In genomic region chr16:2046889-2047329, GRCh38 we compare ENCODE assay signal across 8 cellular contexts. TPM values are rescaled to one million over a fixed set of nuclear protein-coding genes. Genes with fewer than 3 reads are reported as not detected.
DNase-seq lines count a peak whose midpoint lies in the region; ATAC-seq and TF ChIP-seq lines count a peak whose summit lies in the region.

No MANE protein-coding gene starts in this region.

- CTCF ChIA-PET in RWPE1 (lab: Yijun Ruan, JAX): interaction anchor here (0.6 to 1.5 kb wide), 4 partner anchors 11 to 94 kb away, joined by 3 to 7 read pairs (median 4); no protein-coding TSS in a partner anchor

- peaks cover 12% of the 10 kb centered on the region for H3K27me3 Mint-ChIP-seq in GM23338 (ENCODE audit: insufficient read depth, low read depth, poor library complexity)

- H3K27ac ChIP-seq in GM23338 (ENCODE audit: low read depth): no peak overlapping the region
- peak overlapping the region; percentile 79 for H3K27ac ChIP-seq in RWPE1

- H3K4me2 ChIP-seq in GM23338 (peak overlapping the region; percentile 99), skeletal muscle satellite cell (ENCODE audit: low read length) (peak overlapping the region; percentile 94)

- no peaks in the 10 kb centered on the region for H3K36me3 ChIP-seq in GM23338 (ENCODE audit: insufficient read depth)
- peaks cover 14% of the 10 kb centered on the region for H3K36me3 ChIP-seq in skeletal muscle satellite cell (ENCODE audit: insufficient read depth, low read length)

- H3K27me3 ChIP-seq in GM23338 (ENCODE audit: insufficient read depth) (no peaks in the 10 kb centered on the region), skeletal muscle satellite cell (ENCODE audit: control insufficient read depth, insufficient read depth, low read length) (no peaks in the 10 kb centered on the region)

- H3K4me1 Mint-ChIP-seq in GM23338: peaks cover 8% of the 10 kb centered on the region

- no peaks in the 10 kb centered on the region for H3K9me2 ChIP-seq in GM23338 (ENCODE audit: insufficient read depth)

- no peak for DNase-seq in GM23338 (ENCODE audit: low spot score)
- no peak for DNase-seq in RWPE1 (ENCODE audit: low spot score)
- no peak for DNase-seq in fibroblast of mammary gland (ENCODE audit: low read depth)
- DNase-seq in NCI-H524 treated with DMSO at 0.1 percent for 48 hours (lab: John Stamatoyannopoulos, UW): no peak
- DNase-seq in NCI-H82 treated with DMSO at 0.1 percent for 48 hours (lab: John Stamatoyannopoulos, UW; ENCODE audit: unreplicated experiment): no peak

- TF ChIP-seq CTCF in GM23338 (conservative IDR thresholded peaks at IDR 0.05; ENCODE audit: low read depth in 2 of 2) (no peak), RWPE1 (conservative IDR thresholded peaks at IDR 0.05; ENCODE audit: low read depth) (no peak), fibroblast of mammary gland (conservative IDR thresholded peaks at IDR 0.05; ENCODE audit: control insufficient read depth, insufficient read depth, low read depth, low read length) (no peak)

- H3K4me1 ChIP-seq in GM23338 (ENCODE audit: insufficient read depth): peaks cover 10% of the 10 kb centered on the region; the same call in 1 of the 2 replicates
- peaks cover 32% of the 10 kb centered on the region for H3K4me1 ChIP-seq in skeletal muscle satellite cell (ENCODE audit: control insufficient read depth, insufficient read depth, low read length)

- H3K9me3 Mint-ChIP-seq in GM23338: no peaks in the 10 kb centered on the region

- H4K20me1 ChIP-seq in GM23338 (replicated peaks; ENCODE audit: insufficient read depth): no peaks in the 10 kb centered on the region

- H3K4me3 Mint-ChIP-seq in GM23338: peak overlapping the region; percentile 92

- peak overlapping the region; percentile 97 for H2AFZ ChIP-seq in GM23338

- ATAC-seq in GM23338 (peak; percentile 12), HG02588 (IDR thresholded peaks at IDR 0.05; ENCODE audit: unreplicated experiment) (no peak), HG03469 (IDR thresholded peaks at IDR 0.05; ENCODE audit: unreplicated experiment) (no peak)

- H3K79me2 ChIP-seq in GM23338 (replicated peaks; ENCODE audit: insufficient read depth): peaks cover 22% of the 10 kb centered on the region

- H3K4me3 ChIP-seq in GM23338 (peak overlapping the region; percentile 97), fibroblast of mammary gland (ENCODE audit: control insufficient read depth, low read depth, low read length) (peak overlapping the region; percentile 79), skeletal muscle satellite cell (ENCODE audit: low read length) (peak overlapping the region; percentile 93)

- no peaks in the 10 kb centered on the region for H3K9me3 ChIP-seq in skeletal muscle satellite cell (replicated peaks; ENCODE audit: low read length)

- H3K9ac ChIP-seq in skeletal muscle satellite cell (ENCODE audit: low read depth, low read length): peak overlapping the region; percentile 87

- POLR2A ChIA-PET in RWPE1 (lab: Yijun Ruan, JAX; ENCODE audit: low non-redundant PET): interaction anchor here (1.1 kb wide), 1 partner anchor 82 kb away, joined by 3 read pairs; the partner anchor contains the start of gene RPS2

- peaks cover 7% of the 10 kb centered on the region; the same call in 2 of the 3 replicates for H3K36me3 Mint-ChIP-seq in GM23338 (ENCODE audit: low read depth)

- H3F3A ChIP-seq in GM23338 (replicated peaks; ENCODE audit: low read depth): 0 out of 2 replicates have a peak, but pooled peaks cover 5% of the 10 kb centered on the region

- peak overlapping the region; percentile 61; the same call in 1 of the 2 replicates for H3K27ac Mint-ChIP-seq in GM23338

TF ChIP-seq in GM23338, 12 proteins besides CTCF, POLR2A, EP300 and RAD21:
- no peak for TF ChIP-seq STAT1 (IDR thresholded peaks at IDR 0.05; ENCODE audit: unreplicated experiment)
- TF ChIP-seq EZH2 (IDR thresholded peaks at IDR 0.05; ENCODE audit: low read depth, unreplicated experiment): no peak
- no peak for TF ChIP-seq REST (IDR thresholded peaks at IDR 0.05; ENCODE audit: unreplicated experiment)
- TF ChIP-seq POLR2AphosphoS5 (IDR thresholded peaks at IDR 0.05; ENCODE audit: low read depth): no peak

RNA-seq across cellular contexts. Expression of gene NTHL1, which starts 0.7 kb away (rescaled TPM):
- 84.6 and 97.1 TPM in 2 replicates for total RNA-seq in GM23338 (2014; rRNA removed; shearing (Covaris generic))
- 87.9 and 94.9 TPM in 2 replicates for polyA plus RNA-seq in GM23338 (2016; fragmentation: Nextera tagmentation; extraction: Ambion mirVana)
- 14.4 and 18.8 TPM in 2 replicates for total RNA-seq in skeletal muscle satellite cell (2012; rRNA removed)

RNA-seq across cellular contexts. Expression of gene TSC2, which starts 0.9 kb away (rescaled TPM):
- 81.4 and 93.0 TPM in 2 replicates for total RNA-seq in GM23338 (2014; rRNA removed; shearing (Covaris generic))
- polyA plus RNA-seq in GM23338 (2016; fragmentation: Nextera tagmentation; extraction: Ambion mirVana): 36.3 and 40.5 TPM in 2 replicates
- 34.9 and 36.5 TPM in 2 replicates for total RNA-seq in skeletal muscle satellite cell (2012; rRNA removed)

RNA-seq across cellular contexts. Expression of gene NHERF2, which starts 20.2 kb away (rescaled TPM):
- 15.4 and 16.5 TPM in 2 replicates for total RNA-seq in GM23338 (2014; rRNA removed; shearing (Covaris generic))
- 12.0 and 21.0 TPM in 2 replicates for polyA plus RNA-seq in GM23338 (2016; fragmentation: Nextera tagmentation; extraction: Ambion mirVana)
- 3.5 and 6.1 TPM in 2 replicates for total RNA-seq in skeletal muscle satellite cell (2012; rRNA removed)

RNA-seq across cellular contexts. Expression of gene NPW, which starts 27.3 kb away (rescaled TPM):
- 1.9 and 4.5 TPM in 2 replicates for total RNA-seq in GM23338 (2014; rRNA removed; shearing (Covaris generic))
- 37.0 and 37.6 TPM in 2 replicates for polyA plus RNA-seq in GM23338 (2016; fragmentation: Nextera tagmentation; extraction: Ambion mirVana)
- not detected in 2 replicates for total RNA-seq in skeletal muscle satellite cell (2012; rRNA removed)

RNA-seq across cellular contexts. Expression of gene ZNF598, which starts 37.3 kb away (rescaled TPM):
- total RNA-seq in GM23338 (2014; rRNA removed; shearing (Covaris generic)): 31.7 and 48.6 TPM in 2 replicates
- 8.5 and 10.2 TPM in 2 replicates for polyA plus RNA-seq in GM23338 (2016; fragmentation: Nextera tagmentation; extraction: Ambion mirVana)
- 26.1 and 28.0 TPM in 2 replicates for total RNA-seq in skeletal muscle satellite cell (2012; rRNA removed)
